ENCODE assay signal across 1 cellular context in the genomic region with DNA sequence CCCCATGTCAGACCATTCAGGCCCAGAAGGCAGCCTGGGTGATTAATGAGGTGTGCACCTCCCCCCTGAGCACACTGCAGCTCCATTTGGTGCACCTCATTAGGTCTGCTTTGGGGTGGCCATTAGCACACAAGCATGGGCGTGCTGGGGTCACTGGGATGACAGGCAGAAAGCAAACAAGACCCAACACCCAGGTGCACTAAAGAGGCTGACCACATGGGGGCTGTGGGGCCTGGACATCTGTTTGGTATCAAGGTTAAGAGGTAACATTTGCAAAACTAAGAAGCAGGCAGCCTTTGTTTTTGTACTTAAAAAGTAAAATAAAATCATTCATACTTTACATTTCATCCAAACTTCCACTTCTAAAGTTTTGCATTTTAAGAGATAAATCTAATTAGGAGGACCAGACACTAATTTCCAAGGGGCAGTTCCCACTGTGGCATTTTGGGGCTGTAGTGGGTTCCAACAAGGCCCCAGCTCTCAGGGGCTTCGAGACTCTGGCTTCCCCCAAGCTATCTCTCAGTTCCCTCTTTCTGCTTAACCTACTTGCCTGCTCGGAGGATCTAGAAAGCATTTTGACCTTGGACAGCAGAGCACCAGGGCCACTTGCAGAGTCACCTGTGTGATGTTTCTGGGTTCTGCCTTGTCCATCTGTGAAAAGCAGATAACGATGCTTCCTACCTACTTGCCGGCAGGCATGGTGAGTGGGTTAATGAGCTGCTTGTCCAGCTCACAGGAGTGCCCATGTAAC.
TF ChIP-seq lines count a peak whose summit lies in the region.

No MANE protein-coding gene starts in this region.

TF ChIP-seq in liver, 16 proteins besides CTCF, POLR2A, EP300 and RAD21 (continued from another document):
- no peak for TF ChIP-seq REST (IDR thresholded peaks at IDR 0.05)
- no peak for TF ChIP-seq GABPA (IDR thresholded peaks at IDR 0.05 in 1 of 2, conservative IDR thresholded peaks at IDR 0.05 in 1 of 2)
